Comparison of ENCODE assay signal across 8 cellular contexts in the genomic region with DNA sequence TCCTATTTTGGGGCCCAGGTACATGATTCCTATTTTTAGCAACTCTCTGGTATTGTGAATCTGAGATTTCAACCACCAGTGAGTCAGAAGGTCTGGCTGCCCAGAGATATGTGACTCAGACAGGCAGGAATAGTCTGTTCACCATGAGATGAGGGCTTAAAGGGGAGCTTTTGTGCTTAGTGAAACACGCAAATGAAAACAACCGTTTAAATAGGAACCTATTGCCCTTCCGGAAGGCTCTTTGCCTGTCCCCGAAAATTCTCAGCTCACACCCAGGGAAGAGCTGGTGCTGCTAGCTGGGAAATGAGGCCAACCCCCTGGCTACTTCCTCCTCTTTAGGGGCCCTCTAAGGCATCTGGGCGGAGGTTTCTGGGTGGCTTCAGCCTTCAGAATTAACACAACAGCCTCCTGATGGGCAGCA.
DNase-seq lines count a peak whose midpoint lies in the region; ATAC-seq and TF ChIP-seq lines count a peak whose summit lies in the region.

No MANE protein-coding gene starts in this region.

- peak; percentile 91 for ATAC-seq in GM21381 (IDR thresholded peaks at IDR 0.05; ENCODE audit: unreplicated experiment)
- peak; percentile 35 for ATAC-seq in body of pancreas

- DNase-seq in CD14-positive monocyte (ENCODE audit: low spot score) (peak; percentile 71), HPDE6-E6E7 (ENCODE audit: extremely low spot score) (peak; percentile 34), body of pancreas (peak in 1 of 4 donors; percentile 33), mesenchymal stem cell (peak; percentile 98), NCI-H1105 treated with DMSO at 0.1 percent for 48 hours (lab: John Stamatoyannopoulos, UW) (no peak)
- DNase-seq in activated naive CD4-positive, alpha-beta T cell treated with anti-CD3 and anti-CD28 coated beads, Interleukin-2, amount 10 ng/mL, durations not matched to agents 7 days and 5 days = no peak
- no peak for DNase-seq in CD8-positive, alpha-beta memory T cell

- H3K4me1 Mint-ChIP-seq in CD14-positive monocyte = peaks cover 74% of the 10 kb centered on the region
- H3K4me1 Mint-ChIP-seq in activated naive CD4-positive, alpha-beta T cell treated with anti-CD3 and anti-CD28 coated beads, Interleukin-2, amount 10 ng/mL, durations not matched to agents 7 days and 5 days = no peaks in the 10 kb centered on the region
- H3K4me1 Mint-ChIP-seq in CD8-positive, alpha-beta memory T cell = no peaks in the 10 kb centered on the region

- peak overlapping the region; percentile 75 for H3K9ac ChIP-seq in mesenchymal stem cell (ENCODE audit: low read length)

- H3K4me2 ChIP-seq in mesenchymal stem cell (ENCODE audit: low read length, poor library complexity, severe bottlenecking) = peak overlapping the region; percentile 41

- peak overlapping the region; percentile 52 for H4K91ac ChIP-seq in mesenchymal stem cell (ENCODE audit: low read length)

- H3K4ac ChIP-seq in mesenchymal stem cell (ENCODE audit: low read depth in 1 of 2, low read length in 2 of 2) = peak overlapping the region; percentile 3 to 94

- H3K27me3 Mint-ChIP-seq in CD14-positive monocyte (ENCODE audit: low read depth in 3 of 3) = peaks cover 0 to 2% (median 0%) of the 10 kb centered on the region in 3 donors
- H3K27me3 Mint-ChIP-seq in activated naive CD4-positive, alpha-beta T cell treated with anti-CD3 and anti-CD28 coated beads, Interleukin-2, amount 10 ng/mL, durations not matched to agents 7 days and 5 days = peaks cover 33% of the 10 kb centered on the region
- peaks cover 1 to 13% of the 10 kb centered on the region in 2 donors for H3K27me3 Mint-ChIP-seq in CD8-positive, alpha-beta memory T cell

- intact Hi-C loops in CD14-positive monocyte (cut with micrococcal nuclease) (loop anchor here in 1 of 2 donors (1.0 kb wide), 1 partner anchor 40 kb away; no protein-coding TSS in a partner anchor), body of pancreas (cut with DNase I) (no loop called here)

- peak overlapping the region; percentile 92 to 97 for H3K18ac ChIP-seq in mesenchymal stem cell (ENCODE audit: low read depth in 1 of 2, low read length in 2 of 2)

- peak overlapping the region in 1 of 4 donors; percentile 24 for H3K27ac ChIP-seq in body of pancreas
- peak overlapping the region; percentile 91 for H3K27ac ChIP-seq in mesenchymal stem cell (ENCODE audit: low read length, poor library complexity, severe bottlenecking)
- no peak overlapping the region for H3K27ac ChIP-seq in CD8-positive, alpha-beta memory T cell (ENCODE audit: low read depth, low read length)

- TF ChIP-seq CTCF in CD14-positive monocyte (IDR thresholded peaks at IDR 0.05) (no peak), body of pancreas (IDR thresholded peaks at IDR 0.05) (no peak)

- peak overlapping the region; percentile 42 to 68 for H3K4me3 Mint-ChIP-seq in CD14-positive monocyte
- H3K4me3 Mint-ChIP-seq in activated naive CD4-positive, alpha-beta T cell treated with anti-CD3 and anti-CD28 coated beads, Interleukin-2, amount 10 ng/mL, durations not matched to agents 7 days and 5 days = no peak overlapping the region
- H3K4me3 Mint-ChIP-seq in CD8-positive, alpha-beta memory T cell = no peak overlapping the region

- H2AFZ ChIP-seq in mesenchymal stem cell (ENCODE audit: low read depth, low read length) = no peak overlapping the region

- H3K4me3 ChIP-seq in body of pancreas (no peak overlapping the region), mesenchymal stem cell (ENCODE audit: insufficient read depth in 1 of 2, low read depth in 1 of 2, low read length in 2 of 2) (no peak overlapping the region)
- H3K4me3 ChIP-seq in CD8-positive, alpha-beta memory T cell (ENCODE audit: low read length) = no peak overlapping the region

- peak overlapping the region in 1 of 2 experiments; percentile 10 for H3K14ac ChIP-seq in mesenchymal stem cell (ENCODE audit: low read length in 2 of 2)

- H2AK5ac ChIP-seq in mesenchymal stem cell (ENCODE audit: low read length, severe bottlenecking) = peak overlapping the region; percentile 66

- no peak overlapping the region for H2BK15ac ChIP-seq in mesenchymal stem cell (ENCODE audit: low read depth, poor library complexity, severe bottlenecking)

- peak overlapping the region; percentile 31 to 81 for H2BK12ac ChIP-seq in mesenchymal stem cell (ENCODE audit: low read length in 2 of 2)

- peak overlapping the region; percentile 87 for H2BK5ac ChIP-seq in mesenchymal stem cell (ENCODE audit: low read depth, low read length, poor library complexity, severe bottlenecking)

- CTCF ChIA-PET in activated naive CD4-positive, alpha-beta T cell treated with anti-CD3 and anti-CD28 coated beads, Interleukin-2, amount 10 ng/mL, durations not matched to agents 7 days and 5 days (lab: Charles Lee) = no interaction called here
- CTCF ChIA-PET in CD8-positive, alpha-beta memory T cell (lab: Charles Lee) = no interaction called here

- peak overlapping the region; percentile 63 for H4K8ac ChIP-seq in mesenchymal stem cell (ENCODE audit: low read length)

- H3K4me1 ChIP-seq in body of pancreas = no peaks in the 10 kb centered on the region
- peaks cover 30% of the 10 kb centered on the region for H3K4me1 ChIP-seq in mesenchymal stem cell (ENCODE audit: control insufficient read depth, insufficient read depth, low read depth, low read length)
- H3K4me1 ChIP-seq in CD8-positive, alpha-beta memory T cell (ENCODE audit: insufficient read depth, low read length) = no peaks in the 10 kb centered on the region

- no peaks in the 10 kb centered on the region for H3K79me1 ChIP-seq in mesenchymal stem cell (replicated peaks; ENCODE audit: low read length, poor library complexity, severe bottlenecking)

- TF ChIP-seq POLR2A in body of pancreas (IDR thresholded peaks at IDR 0.05) = no peak

- H3K27ac Mint-ChIP-seq in CD14-positive monocyte = peak overlapping the region; percentile 91 to 98 (median 97)
- no peak overlapping the region for H3K27ac Mint-ChIP-seq in activated naive CD4-positive, alpha-beta T cell treated with anti-CD3 and anti-CD28 coated beads, Interleukin-2, amount 10 ng/mL, durations not matched to agents 7 days and 5 days
- H3K27ac Mint-ChIP-seq in CD8-positive, alpha-beta memory T cell = no peak overlapping the region

- H3K36me3 ChIP-seq in body of pancreas (replicated peaks in 1 of 2; ENCODE audit: insufficient read depth in 1 of 2, low read depth in 2 of 2) = no peaks in the 10 kb centered on the region
- no peaks in the 10 kb centered on the region for H3K36me3 ChIP-seq in mesenchymal stem cell (ENCODE audit: control insufficient read depth in 1 of 2, insufficient read depth in 2 of 2, low read depth in 1 of 2, low read length in 2 of 2)
- no peaks in the 10 kb centered on the region for H3K36me3 ChIP-seq in CD8-positive, alpha-beta memory T cell (ENCODE audit: insufficient read depth, low read length)

- WGBS in body of pancreas, 2 donors = 81 to 83% methylated on average over 4 to 5 of the region's 5 CpGs
- WGBS in mesenchymal stem cell = 5% methylated on average over 5 of the region's 5 CpGs

- peaks cover 0 to 2% of the 10 kb centered on the region in 2 donors for H3K36me3 Mint-ChIP-seq in CD14-positive monocyte
- no peaks in the 10 kb centered on the region for H3K36me3 Mint-ChIP-seq in activated naive CD4-positive, alpha-beta T cell treated with anti-CD3 and anti-CD28 coated beads, Interleukin-2, amount 10 ng/mL, durations not matched to agents 7 days and 5 days
- H3K36me3 Mint-ChIP-seq in CD8-positive, alpha-beta memory T cell = no peaks in the 10 kb centered on the region

- H3K9me3 ChIP-seq in body of pancreas = no peaks in the 10 kb centered on the region
- H3K9me3 ChIP-seq in mesenchymal stem cell (ENCODE audit: control insufficient read depth, low read length) = no peaks in the 10 kb centered on the region
- H3K9me3 ChIP-seq in CD8-positive, alpha-beta memory T cell (ENCODE audit: low read length) = no peaks in the 10 kb centered on the region

- POLR2A ChIA-PET in CD8-positive, alpha-beta memory T cell (lab: Charles Lee) = no interaction called here

- H3K27me3 ChIP-seq in body of pancreas = no peaks in the 10 kb centered on the region
- H3K27me3 ChIP-seq in mesenchymal stem cell (ENCODE audit: control insufficient read depth in 1 of 2, insufficient read depth in 1 of 2, low read length in 2 of 2) = no peaks in the 10 kb centered on the region
- H3K27me3 ChIP-seq in CD8-positive, alpha-beta memory T cell (ENCODE audit: insufficient read depth, low read length, poor library complexity, severe bottlenecking) = no peaks in the 10 kb centered on the region

- H3K23ac ChIP-seq in mesenchymal stem cell (ENCODE audit: low read length in 2 of 2) = peak overlapping the region in 1 of 2 experiments; percentile 51

- H2BK120ac ChIP-seq in mesenchymal stem cell (ENCODE audit: low read depth, low read length) = peak overlapping the region; percentile 65

- H3K9me3 Mint-ChIP-seq in CD14-positive monocyte = peaks cover 0 to 4% (median 0%) of the 10 kb centered on the region in 7 donors
- no peaks in the 10 kb centered on the region for H3K9me3 Mint-ChIP-seq in activated naive CD4-positive, alpha-beta T cell treated with anti-CD3 and anti-CD28 coated beads, Interleukin-2, amount 10 ng/mL, durations not matched to agents 7 days and 5 days
- H3K9me3 Mint-ChIP-seq in CD8-positive, alpha-beta memory T cell = no peaks in the 10 kb centered on the region

Comparison
In these comparisons a context has a peak if more than half of its experiments do, and no peak if none do; other contexts are left out.
1. DNase-seq: peak in CD14-positive monocyte (single experiment), HPDE6-E6E7 (single experiment) and mesenchymal stem cell (single experiment); none in NCI-H1105 treated with DMSO at 0.1 percent for 48 hours (single experiment), activated naive CD4-positive, alpha-beta T cell treated with anti-CD3 and anti-CD28 coated beads, Interleukin-2, amount 10 ng/mL, durations not matched to agents 7 days and 5 days (single experiment) and CD8-positive, alpha-beta memory T cell (0 of 5).
2. H3K27ac Mint-ChIP-seq: peak in CD14-positive monocyte (7 of 7); none in activated naive CD4-positive, alpha-beta T cell treated with anti-CD3 and anti-CD28 coated beads, Interleukin-2, amount 10 ng/mL, durations not matched to agents 7 days and 5 days (single experiment) and CD8-positive, alpha-beta memory T cell (0 of 8).
3. H3K4me3 Mint-ChIP-seq: peak in CD14-positive monocyte (2 of 2); none in activated naive CD4-positive, alpha-beta T cell treated with anti-CD3 and anti-CD28 coated beads, Interleukin-2, amount 10 ng/mL, durations not matched to agents 7 days and 5 days (single experiment) and CD8-positive, alpha-beta memory T cell (0 of 7).